22 cellular contexts compared by ENCODE assay signal in genomic region chr20:32164984-32165735, GRCh38. TPM values are rescaled to one million over a fixed set of nuclear protein-coding genes. Genes with fewer than 3 reads are reported as not detected.
DNase-seq lines count a peak whose midpoint lies in the region; ATAC-seq, FAIRE-seq and TF ChIP-seq lines count a peak whose summit lies in the region.
"Had no signal": no experiment of that assay in that cellular context is flagged by ENCODE, and none has a peak within 500 bp of the region (broad histone marks: within the 10 kb centered on the region; RNA-seq: fewer than 3 reads in every experiment).

No MANE protein-coding gene starts in this region.

- TF ChIP-seq CTCF in IMR-90 (conservative IDR thresholded peaks at IDR 0.05; ENCODE audit: low read depth, low read length) (no peak), K562 (IDR thresholded peaks at IDR 0.05 in 2 of 3, conservative IDR thresholded peaks at IDR 0.05 in 1 of 3; ENCODE audit: insufficient read depth in 2 of 3, low read depth in 1 of 3, low read length in 3 of 3) (no peak), HepG2 (CRISPR knock-in tag; IDR thresholded peaks at IDR 0.05) (no peak), hepatocyte (IDR thresholded peaks at IDR 0.05; ENCODE audit: poor library complexity) (no peak)

- H3K56ac ChIP-seq in IMR-90 (ENCODE audit: extremely low read depth, insufficient read depth, low read length) = no peak overlapping the region

- TF ChIP-seq RAD21 in IMR-90 (IDR thresholded peaks at IDR 0.05; ENCODE audit: low read length) (no peak), K562 (CRISPR knock-in tag; conservative IDR thresholded peaks at IDR 0.05 in 1 of 2, IDR thresholded peaks at IDR 0.05 in 1 of 2) (no peak), HepG2 (CRISPR knock-in tag; IDR thresholded peaks at IDR 0.05) (no peak)

- H2BK120ac ChIP-seq in IMR-90 (ENCODE audit: low read depth, low read length) = no peak overlapping the region

- no peak overlapping the region for H3K4me2 ChIP-seq in IMR-90 (ENCODE audit: low read depth, low read length)
- no peak overlapping the region for H3K4me2 ChIP-seq in K562 (ENCODE audit: insufficient read depth, low read length)
- no peak overlapping the region for H3K4me2 ChIP-seq in HepG2 (ENCODE audit: low read depth, low read length)
- no peak overlapping the region for H3K4me2 ChIP-seq in hepatocyte

- no peaks in the 10 kb centered on the region for H3K27me3 ChIP-seq in IMR-90 (ENCODE audit: control insufficient read depth, insufficient read depth, low read length)
- no peaks in the 10 kb centered on the region for H3K27me3 ChIP-seq in K562 (ENCODE audit: control insufficient read depth in 2 of 2, insufficient read depth in 2 of 2, low read length in 2 of 2)
- no peaks in the 10 kb centered on the region for H3K27me3 ChIP-seq in HepG2 (ENCODE audit: control insufficient read depth in 1 of 2, insufficient read depth in 2 of 2, low read length in 2 of 2)
- H3K27me3 ChIP-seq in hepatocyte = no peaks in the 10 kb centered on the region
- H3K27me3 ChIP-seq: foreskin keratinocyte, vagina had no signal

- in situ Hi-C loops in IMR-90 (cut with MboI; ENCODE audit: low sequenced_read_pairs) (no loop called here), K562 (cut with MboI) (loop anchor here (25.0 kb wide), 1 partner anchor 497 kb away; the partner anchor contains the start of gene C20orf203), HepG2 (cut with HindIII; ENCODE audit: extremely low pct_ligation_motif_present, low pct_unique_long_range_greater_than_20kb) (no loop called here)

- TF ChIP-seq EP300 in K562 (IDR thresholded peaks at IDR 0.05; ENCODE audit: low read length) (no peak), HepG2 (IDR thresholded peaks at IDR 0.05; ENCODE audit: low read depth in 2 of 2, low read length in 2 of 2) (no peak), HepG2 (CRISPR knock-in tag; IDR thresholded peaks at IDR 0.05; ENCODE audit: borderline replicate concordance) (no peak)

- POLR2A ChIA-PET in IMR-90 (lab: Charles Lee; ENCODE audit: unreplicated experiment) = no interaction called here
- POLR2A ChIA-PET in K562 (lab: Yijun Ruan, JAX) = interaction anchor here (0.5 to 0.6 kb wide), 2 partner anchors 85 to 555 kb away, joined by 3 read pairs; no protein-coding TSS in a partner anchor
- POLR2A ChIA-PET in HepG2 (lab: Yijun Ruan, JAX) = no interaction called here

- FAIRE-seq in K562 (lab: Jason Lieb, UNC) (no peak), HepG2 (lab: Jason Lieb, UNC) (no peak)
- FAIRE-seq: bronchial epithelial cell, G401.6, H1, keratinocyte had no signal

- DNase-seq in IMR-90 (peak; percentile 10), K562 (ENCODE audit: extremely low read depth in 1 of 4, low spot score in 3 of 4) (no peak), HepG2 (ENCODE audit: low spot score) (no peak), smooth muscle cell of the brain vasculature (ENCODE audit: low read depth, low spot score) (peak; percentile 31), hepatocyte (ENCODE audit: low spot score) (no peak)
- DNase-seq in effector CD8-positive, alpha-beta T cell (lab: John Stamatoyannopoulos, UW) = no peak
- DNase-seq in activated CD8-positive, alpha-beta memory T cell treated with anti-CD3 and anti-CD28 coated beads for 24 hours = no peak
- DNase-seq: activated CD4-positive, alpha-beta T cell treated with anti-CD3 and anti-CD28 coated beads, Interleukin-2, amount 10 ng/mL, durations not matched to agents 24 days and 14 days; CD4-positive, alpha-beta T cell; DMS153; foreskin keratinocyte; mammary epithelial cell; NCI-H1417 treated with DMSO at 0.1 percent for 48 hours; NCI-H2107; substantia nigra had no signal

- dilution Hi-C loops in IMR-90 (cut with HindIII; ENCODE audit: low sequenced_read_pairs, unreplicated experiment) = no loop called here

- H2BK20ac ChIP-seq in IMR-90 (ENCODE audit: low read depth, low read length) = no peak overlapping the region

- H4K20me1 ChIP-seq in IMR-90 (ENCODE audit: insufficient read depth, low read length) (no peaks in the 10 kb centered on the region), K562 (replicated peaks; ENCODE audit: control insufficient read depth, insufficient read depth, low read length) (no peaks in the 10 kb centered on the region), HepG2 (ENCODE audit: insufficient read depth, low read length) (no peaks in the 10 kb centered on the region), hepatocyte (ENCODE audit: insufficient read depth, poor library complexity, severe bottlenecking) (no peaks in the 10 kb centered on the region)

- no peak overlapping the region for H3K14ac ChIP-seq in IMR-90 (replicated peaks; ENCODE audit: low read depth, low read length)

- intact Hi-C loops in IMR-90 (cut with micrococcal nuclease) (no loop called here), K562 (cut with micrococcal nuclease) (no loop called here), HepG2 (cut with micrococcal nuclease; ENCODE audit: unreplicated experiment) (no loop called here)

- peaks cover 52% of the 10 kb centered on the region for H3K36me3 ChIP-seq in IMR-90 (ENCODE audit: control insufficient read depth, insufficient read depth, low read length)
- H3K36me3 ChIP-seq in K562 (ENCODE audit: control insufficient read depth, insufficient read depth, low read length) = peaks cover 57% of the 10 kb centered on the region
- H3K36me3 ChIP-seq in HepG2 (replicated peaks in 1 of 2; ENCODE audit: control insufficient read depth in 1 of 2, insufficient read depth in 2 of 2, low read length in 2 of 2) = peaks cover 44 to 60% of the 10 kb centered on the region in 2 experiments
- no peaks in the 10 kb centered on the region for H3K36me3 ChIP-seq in hepatocyte (replicated peaks; ENCODE audit: insufficient read depth, low read depth)

- H3K4me3 ChIP-seq in IMR-90 (ENCODE audit: insufficient read depth, low read depth, low read length) (no peak overlapping the region), K562 (no peak overlapping the region), HepG2 (replicated peaks in 1 of 3; ENCODE audit: insufficient read depth in 1 of 3, low read depth in 2 of 3, low read length in 3 of 3) (no peak overlapping the region), hepatocyte (no peak overlapping the region)
- H3K4me3 ChIP-seq: vagina had no signal

- H4K5ac ChIP-seq in IMR-90 (ENCODE audit: low read depth, low read length) = no peak overlapping the region

- H2AK9ac ChIP-seq in IMR-90 (replicated peaks; ENCODE audit: low read depth, low read length, poor library complexity) = no peak overlapping the region

- H3K27ac ChIP-seq in IMR-90 (ENCODE audit: insufficient read depth, low read length) = no peak overlapping the region
- H3K27ac ChIP-seq in K562 (ENCODE audit: extremely low read depth, low read depth, low read length) = no peak overlapping the region
- no peak overlapping the region for H3K27ac ChIP-seq in HepG2 (ENCODE audit: extremely low read length, insufficient read depth, low read length)
- H3K27ac ChIP-seq in hepatocyte = no peak overlapping the region
- H3K27ac ChIP-seq: epithelial cell of prostate, foreskin keratinocyte, vagina had no signal

- H2AFZ ChIP-seq in IMR-90 (replicated peaks; ENCODE audit: low read length, poor library complexity) (no peak overlapping the region), K562 (ENCODE audit: low read depth, low read length) (no peak overlapping the region), HepG2 (ENCODE audit: low read length) (no peak overlapping the region), hepatocyte (no peak overlapping the region)

- H3K79me1 ChIP-seq in IMR-90 (ENCODE audit: low read depth in 1 of 2, low read length in 2 of 2) = 0 out of 4 replicates have a peak, but pooled peaks cover 0 to 4% of the 10 kb centered on the region in 2 experiments

- no peak overlapping the region for H3K4ac ChIP-seq in IMR-90 (ENCODE audit: low read depth, low read length)

- no peak overlapping the region for H3K23ac ChIP-seq in IMR-90 (ENCODE audit: low read depth, low read length)

- BruUV-seq in IMR-90 (replicated peaks; lab: Mats Ljungman, UMichigan) (no TSS peak), K562 (replicated peaks; lab: Mats Ljungman, UMichigan) (no TSS peak), HepG2 (replicated peaks; lab: Mats Ljungman, UMichigan) (no TSS peak)

- H3K79me2 ChIP-seq in K562 (ENCODE audit: control insufficient read depth, insufficient read depth, low read length) = no peaks in the 10 kb centered on the region
- no peaks in the 10 kb centered on the region for H3K79me2 ChIP-seq in HepG2 (ENCODE audit: insufficient read depth, low read length)
- H3K79me2 ChIP-seq in hepatocyte = no peaks in the 10 kb centered on the region

- 71% methylated on average over 11 of the region's 21 CpGs; no CpG with 5 or more reads in 1 of the 2 experiments for whole genome bisulfite sequencing in IMR-90 (ENCODE audit: extremely low coverage in 2 of 2, insufficient read length in 1 of 2), 2 experiments
- WGBS in K562 (ENCODE audit: insufficient coverage, low coverage, missing lambda C conversion rate) = 90% methylated on average over 21 of the region's 21 CpGs
- WGBS in HepG2 (ENCODE audit: low lambda C conversion rate) = 95% methylated on average over 21 of the region's 21 CpGs
- WGBS in hepatocyte (ENCODE audit: low lambda C conversion rate, missing lambda C conversion rate) = 97% methylated on average over 21 of the region's 21 CpGs

- no peak overlapping the region for H4K91ac ChIP-seq in IMR-90 (ENCODE audit: insufficient read depth, low read depth, low read length)

- no peak overlapping the region for H2AK5ac ChIP-seq in IMR-90 (ENCODE audit: low read depth, low read length)

- H3K18ac ChIP-seq in IMR-90 (ENCODE audit: low read depth, low read length) = no peak overlapping the region

- H3K9me2 ChIP-seq in hepatocyte (replicated peaks; ENCODE audit: insufficient read depth) = no peaks in the 10 kb centered on the region

- H3K9ac ChIP-seq in IMR-90 (ENCODE audit: low read depth, low read length) (no peak overlapping the region), K562 (ENCODE audit: insufficient read depth in 1 of 2, low read depth in 2 of 2, low read length in 2 of 2) (no peak overlapping the region; a peak in 1 of 4 replicates), HepG2 (ENCODE audit: insufficient read depth, low read depth, low read length) (no peak overlapping the region)

- H3K9me1 ChIP-seq in IMR-90 (ENCODE audit: insufficient read depth, low read length) (peaks cover 6% of the 10 kb centered on the region; the same call in 1 of the 2 replicates), K562 (ENCODE audit: control insufficient read depth, insufficient read depth, low read length) (no peaks in the 10 kb centered on the region)

- no peak overlapping the region for H2BK15ac ChIP-seq in IMR-90 (ENCODE audit: low read depth, low read length)

- H3K4me1 ChIP-seq in IMR-90 (ENCODE audit: control insufficient read depth, insufficient read depth, low read length) (peaks cover 7% of the 10 kb centered on the region; the same call in 1 of the 2 replicates), K562 (replicated peaks in 1 of 2; ENCODE audit: control insufficient read depth in 2 of 2, insufficient read depth in 2 of 2, low read length in 2 of 2) (peaks cover 2 to 8% of the 10 kb centered on the region in 2 experiments; a peak in 3 of 5 replicates), HepG2 (ENCODE audit: insufficient read depth, low read length) (peaks cover 9% of the 10 kb centered on the region), hepatocyte (ENCODE audit: insufficient read depth) (no peaks in the 10 kb centered on the region)
- H3K4me1 ChIP-seq: foreskin keratinocyte, vagina had no signal

- H3K9me3 ChIP-seq in IMR-90 (ENCODE audit: control insufficient read depth, insufficient read depth, low read length) (no peaks in the 10 kb centered on the region), K562 (replicated peaks; ENCODE audit: control insufficient read depth, insufficient read depth, low read depth, low read length) (no peaks in the 10 kb centered on the region), HepG2 (ENCODE audit: low read length) (no peaks in the 10 kb centered on the region), hepatocyte (ENCODE audit: low read depth) (no peaks in the 10 kb centered on the region)
- H3K9me3 ChIP-seq: vagina had no signal

- H4K8ac ChIP-seq in IMR-90 (ENCODE audit: low read depth in 2 of 2, low read length in 2 of 2) = no peak overlapping the region

- no peak for ATAC-seq in IMR-90 (ENCODE audit: low read depth)
- ATAC-seq in K562 = no peak
- no peak for ATAC-seq in HepG2
- ATAC-seq: foreskin keratinocyte, sciatic nerve had no signal

- no peak overlapping the region for H2BK5ac ChIP-seq in IMR-90 (ENCODE audit: low read depth, low read length, poor library complexity, severe bottlenecking)

- CTCF ChIA-PET in IMR-90 (lab: Yijun Ruan, JAX) (no interaction called here), K562 (lab: Yijun Ruan, JAX; ENCODE audit: low intra/inter-chr PET ratio) (no interaction called here), HepG2 (lab: Yijun Ruan, JAX; ENCODE audit: low intra/inter-chr PET ratio, low total read pairs) (no interaction called here)

- no peak for TF ChIP-seq POLR2A in IMR-90 (IDR thresholded peaks at IDR 0.05; ENCODE audit: low read depth, low read length)
- TF ChIP-seq POLR2A in K562 (conservative IDR thresholded peaks at IDR 0.05) = no peak
- 0 out of 4 replicates have a peak, but pooled peaks of 1 of the 2 experiments have one; percentile 29 for TF ChIP-seq POLR2A in HepG2 (IDR thresholded peaks at IDR 0.05; ENCODE audit: insufficient read depth in 1 of 2, low read depth in 2 of 2, low read length in 2 of 2)

RNA-seq across cellular contexts. Expression of gene PLAGL2, which starts 42.4 kb away (rescaled TPM):
- total RNA-seq in IMR-90 (2012; rRNA removed) (2.9 and 3.1 TPM in 2 replicates), K562 (2014; rRNA removed) (4.0 and 5.5 TPM in 2 replicates), K562 (2014; rRNA removed; fragmentation: Illumina TruSeq; extraction: Trizol) (5.6 and 6.4 TPM in 2 replicates), K562 (2015; rRNA removed; fragmentation: Illumina TruSeq; extraction: Trizol) (6.2 and 6.7 TPM in 2 replicates), K562 (2021) (20.1 and 21.8 TPM in 2 replicates), HepG2 (2016; rRNA removed; fragmentation: Illumina TruSeq; extraction: Trizol) (15.3 and 26.5 TPM in 2 replicates), hepatocyte (41.1 and 44.6 TPM in 2 replicates)
- polyA plus RNA-seq in IMR-90 (2012; rRNA removed) (7.5 and 7.7 TPM in 2 replicates), K562 (2011; rRNA removed) (7.1 and 7.2 TPM in 2 replicates), K562 (2014; fragmentation: Illumina TruSeq; extraction: Trizol) (21.8 and 24.3 TPM in 2 replicates), K562 (2014; fragmentation: Nextera tagmentation; extraction: Ambion mirVana) (1 to 10 TPM; 3.1 to 5.3 TPM), K562 (2014; rRNA removed) (10.6 and 11.4 TPM in 2 replicates), HepG2 (2011; rRNA removed) (14.9 and 15.2 TPM in 2 replicates), hepatocyte (31.7 and 39.7 TPM in 2 replicates)
- polyA plus RNA-seq in IMR-90 (2012; cell fraction: cytosol; rRNA removed) = 3.8 and 4.2 TPM in 2 replicates
- 6.0 and 7.6 TPM in 2 replicates for polyA plus RNA-seq in IMR-90 (2012; cell fraction: nucleus; rRNA removed; ENCODE audit: low replicate concordance)
- total RNA-seq in K562 (2011; cell fraction: chromatin; rRNA removed; ENCODE audit: low replicate concordance) = 15.9 and 22.3 TPM in 2 replicates
- 11.4 and 12.5 TPM in 2 replicates for total RNA-seq in K562 (2011; cell fraction: nucleolus; rRNA removed)
- total RNA-seq in K562 (2011; cell fraction: nucleoplasm; rRNA removed) = 18.0 and 31.8 TPM in 2 replicates
- 9.6 and 9.7 TPM in 2 replicates for polyA plus RNA-seq in K562 (2011; cell fraction: cytosol; rRNA removed)
- polyA plus RNA-seq in K562 (2011; cell fraction: nucleus; rRNA removed) = 7.9 and 13.1 TPM in 2 replicates
- 11.7 and 12.7 TPM in 2 replicates for polyA plus RNA-seq in K562 (2012)
- 6.5 and 8.3 TPM in 2 replicates for polyA minus RNA-seq in K562 (2011; rRNA and poly(A)+ RNA removed)
- 10.6 and 13.0 TPM in 2 replicates for polyA minus RNA-seq in K562 (2011; cell fraction: cytosol; rRNA and poly(A)+ RNA removed)
- 5.3 and 6.8 TPM in 2 replicates for polyA minus RNA-seq in K562 (2011; cell fraction: nucleus; rRNA and poly(A)+ RNA removed)
- 4.9 and 5.7 TPM in 2 replicates for total RNA-seq in HepG2 (2016; cell fraction: cytosol; rRNA removed; fragmentation: Illumina TruSeq; extraction: Trizol; ENCODE audit: low read depth)
- 13.7 and 22.8 TPM in 2 replicates for total RNA-seq in HepG2 (2016; cell fraction: insoluble cytoplasmic fraction; rRNA removed; fragmentation: Illumina TruSeq; extraction: Trizol)
- total RNA-seq in HepG2 (2016; cell fraction: membrane; rRNA removed; fragmentation: Illumina TruSeq; extraction: Trizol) = 25.1 and 26.3 TPM in 2 replicates
- total RNA-seq in HepG2 (2016; cell fraction: nucleus; rRNA removed; fragmentation: Illumina TruSeq; extraction: Trizol) = 16.1 and 18.8 TPM in 2 replicates
- 12.9 and 15.9 TPM in 2 replicates for polyA plus RNA-seq in HepG2 (2011; cell fraction: cytosol; rRNA removed)
- 15.6 and 19.1 TPM in 2 replicates for polyA plus RNA-seq in HepG2 (2011; cell fraction: nucleus; rRNA removed)
- 25.4 and 26.2 TPM in 2 replicates for polyA plus RNA-seq in HepG2 (2012)
- 4.5 and 4.7 TPM in 2 replicates for polyA plus RNA-seq in HepG2 (2016; cell fraction: cytosol; fragmentation: Illumina TruSeq; extraction: Trizol; ENCODE audit: low read depth)
- polyA plus RNA-seq in HepG2 (2016; cell fraction: insoluble cytoplasmic fraction; fragmentation: Illumina TruSeq; extraction: Trizol; ENCODE audit: low read depth) = 43.2 and 55.3 TPM in 2 replicates
- polyA plus RNA-seq in HepG2 (2016; cell fraction: membrane; fragmentation: Illumina TruSeq; extraction: Trizol; ENCODE audit: low read depth) = 27.0 and 27.7 TPM in 2 replicates
- polyA plus RNA-seq in HepG2 (2016; cell fraction: nucleus; fragmentation: Illumina TruSeq; extraction: Trizol; ENCODE audit: insufficient read depth, low read depth) = 36.1 and 36.3 TPM in 2 replicates
- polyA minus RNA-seq in HepG2 (2011; rRNA and poly(A)+ RNA removed; ENCODE audit: low replicate concordance) = 18.8 and 36.8 TPM in 2 replicates
- polyA minus RNA-seq in HepG2 (2011; cell fraction: cytosol; rRNA and poly(A)+ RNA removed) = 17.8 and 22.1 TPM in 2 replicates
- 19.2 and 20.9 TPM in 2 replicates for polyA minus RNA-seq in HepG2 (2011; cell fraction: nucleus; rRNA and poly(A)+ RNA removed)

RNA-seq across cellular contexts. Expression of gene POFUT1, which starts 42.5 kb away (rescaled TPM):
- total RNA-seq in IMR-90 (2012; rRNA removed) (23.1 and 25.5 TPM in 2 replicates), K562 (2014; rRNA removed) (23.5 and 29.4 TPM in 2 replicates), K562 (2014; rRNA removed; fragmentation: Illumina TruSeq; extraction: Trizol) (25.7 and 25.9 TPM in 2 replicates), K562 (2015; rRNA removed; fragmentation: Illumina TruSeq; extraction: Trizol) (32.8 and 33.2 TPM in 2 replicates), K562 (2021) (38.2 and 44.7 TPM in 2 replicates), HepG2 (2016; rRNA removed; fragmentation: Illumina TruSeq; extraction: Trizol) (30.2 and 58.3 TPM in 2 replicates), hepatocyte (81.4 and 87.3 TPM in 2 replicates)
- polyA plus RNA-seq in IMR-90 (2012; rRNA removed) (35.4 and 41.1 TPM in 2 replicates), K562 (2011; rRNA removed) (21.3 and 21.6 TPM in 2 replicates), K562 (2014; fragmentation: Illumina TruSeq; extraction: Trizol) (32.7 and 34.3 TPM in 2 replicates), K562 (2014; fragmentation: Nextera tagmentation; extraction: Ambion mirVana) (1 to 10 TPM; 3.5 to 6.0 TPM), K562 (2014; rRNA removed) (22.7 and 24.8 TPM in 2 replicates), HepG2 (2011; rRNA removed) (35.5 and 41.6 TPM in 2 replicates), hepatocyte (39.4 and 42.0 TPM in 2 replicates)
- 25.5 and 26.9 TPM in 2 replicates for polyA plus RNA-seq in IMR-90 (2012; cell fraction: cytosol; rRNA removed)
- 17.8 and 18.6 TPM in 2 replicates for polyA plus RNA-seq in IMR-90 (2012; cell fraction: nucleus; rRNA removed; ENCODE audit: low replicate concordance)
- 57.2 and 80.7 TPM in 2 replicates for total RNA-seq in K562 (2011; cell fraction: chromatin; rRNA removed; ENCODE audit: low replicate concordance)
- total RNA-seq in K562 (2011; cell fraction: nucleolus; rRNA removed) = 72.2 and 72.5 TPM in 2 replicates
- total RNA-seq in K562 (2011; cell fraction: nucleoplasm; rRNA removed) = 70.9 and 93.4 TPM in 2 replicates
- 19.2 and 27.8 TPM in 2 replicates for polyA plus RNA-seq in K562 (2011; cell fraction: cytosol; rRNA removed)
- 15.0 and 22.1 TPM in 2 replicates for polyA plus RNA-seq in K562 (2011; cell fraction: nucleus; rRNA removed)
- polyA plus RNA-seq in K562 (2012) = 22.6 and 26.2 TPM in 2 replicates
- 25.2 and 26.7 TPM in 2 replicates for polyA minus RNA-seq in K562 (2011; rRNA and poly(A)+ RNA removed)
- polyA minus RNA-seq in K562 (2011; cell fraction: cytosol; rRNA and poly(A)+ RNA removed) = 19.7 and 23.0 TPM in 2 replicates
- 13.7 and 16.8 TPM in 2 replicates for polyA minus RNA-seq in K562 (2011; cell fraction: nucleus; rRNA and poly(A)+ RNA removed)
- total RNA-seq in HepG2 (2016; cell fraction: cytosol; rRNA removed; fragmentation: Illumina TruSeq; extraction: Trizol; ENCODE audit: low read depth) = 4.8 and 5.3 TPM in 2 replicates
- 27.5 and 55.8 TPM in 2 replicates for total RNA-seq in HepG2 (2016; cell fraction: insoluble cytoplasmic fraction; rRNA removed; fragmentation: Illumina TruSeq; extraction: Trizol)
- total RNA-seq in HepG2 (2016; cell fraction: membrane; rRNA removed; fragmentation: Illumina TruSeq; extraction: Trizol) = 17.7 and 18.8 TPM in 2 replicates
- 47.8 and 56.4 TPM in 2 replicates for total RNA-seq in HepG2 (2016; cell fraction: nucleus; rRNA removed; fragmentation: Illumina TruSeq; extraction: Trizol)
- polyA plus RNA-seq in HepG2 (2011; cell fraction: cytosol; rRNA removed) = 39.5 and 45.0 TPM in 2 replicates
- 25.7 and 30.2 TPM in 2 replicates for polyA plus RNA-seq in HepG2 (2011; cell fraction: nucleus; rRNA removed)
- 37.6 and 40.5 TPM in 2 replicates for polyA plus RNA-seq in HepG2 (2012)
- polyA plus RNA-seq in HepG2 (2016; cell fraction: cytosol; fragmentation: Illumina TruSeq; extraction: Trizol; ENCODE audit: low read depth) = 3.9 and 4.5 TPM in 2 replicates
- polyA plus RNA-seq in HepG2 (2016; cell fraction: insoluble cytoplasmic fraction; fragmentation: Illumina TruSeq; extraction: Trizol; ENCODE audit: low read depth) = 22.5 and 25.1 TPM in 2 replicates
- polyA plus RNA-seq in HepG2 (2016; cell fraction: membrane; fragmentation: Illumina TruSeq; extraction: Trizol; ENCODE audit: low read depth) = 8.5 and 10.3 TPM in 2 replicates
- 55.8 and 62.0 TPM in 2 replicates for polyA plus RNA-seq in HepG2 (2016; cell fraction: nucleus; fragmentation: Illumina TruSeq; extraction: Trizol; ENCODE audit: insufficient read depth, low read depth)
- polyA minus RNA-seq in HepG2 (2011; rRNA and poly(A)+ RNA removed; ENCODE audit: low replicate concordance) = 44.0 and 61.9 TPM in 2 replicates
- 31.7 and 41.7 TPM in 2 replicates for polyA minus RNA-seq in HepG2 (2011; cell fraction: cytosol; rRNA and poly(A)+ RNA removed)
- polyA minus RNA-seq in HepG2 (2011; cell fraction: nucleus; rRNA and poly(A)+ RNA removed) = 33.5 and 39.0 TPM in 2 replicates

RNA-seq across cellular contexts. Expression of gene TM9SF4, which starts 55.6 kb away (rescaled TPM):
- total RNA-seq in IMR-90 (2012; rRNA removed) (31.1 and 35.3 TPM in 2 replicates), K562 (2014; rRNA removed) (14.5 and 22.1 TPM in 2 replicates), K562 (2014; rRNA removed; fragmentation: Illumina TruSeq; extraction: Trizol) (19.7 and 20.9 TPM in 2 replicates), K562 (2015; rRNA removed; fragmentation: Illumina TruSeq; extraction: Trizol) (25.6 and 29.2 TPM in 2 replicates), K562 (2021) (35.0 and 37.9 TPM in 2 replicates), HepG2 (2016; rRNA removed; fragmentation: Illumina TruSeq; extraction: Trizol) (30.3 and 53.5 TPM in 2 replicates), hepatocyte (65.3 and 72.3 TPM in 2 replicates)
- polyA plus RNA-seq in IMR-90 (2012; rRNA removed) (59.1 and 62.0 TPM in 2 replicates), K562 (2011; rRNA removed) (39.7 and 54.8 TPM in 2 replicates), K562 (2014; fragmentation: Illumina TruSeq; extraction: Trizol) (41.0 and 46.3 TPM in 2 replicates), K562 (2014; fragmentation: Nextera tagmentation; extraction: Ambion mirVana) (10 to 100 TPM; 15.9 to 20.2 TPM), K562 (2014; rRNA removed) (26.9 and 30.2 TPM in 2 replicates), HepG2 (2011; rRNA removed) (171 and 183 TPM in 2 replicates), hepatocyte (86.4 and 87.3 TPM in 2 replicates)
- polyA plus RNA-seq in IMR-90 (2012; cell fraction: cytosol; rRNA removed) = 32.6 and 42.6 TPM in 2 replicates
- polyA plus RNA-seq in IMR-90 (2012; cell fraction: nucleus; rRNA removed; ENCODE audit: low replicate concordance) = 54.6 and 63.8 TPM in 2 replicates
- 78.5 and 135 TPM in 2 replicates for total RNA-seq in K562 (2011; cell fraction: chromatin; rRNA removed; ENCODE audit: low replicate concordance)
- total RNA-seq in K562 (2011; cell fraction: nucleolus; rRNA removed) = 130 and 142 TPM in 2 replicates
- total RNA-seq in K562 (2011; cell fraction: nucleoplasm; rRNA removed) = 113 and 145 TPM in 2 replicates
- 46.2 and 53.5 TPM in 2 replicates for polyA plus RNA-seq in K562 (2011; cell fraction: cytosol; rRNA removed)
- 53.7 and 73.9 TPM in 2 replicates for polyA plus RNA-seq in K562 (2011; cell fraction: nucleus; rRNA removed)
- polyA plus RNA-seq in K562 (2012) = 30.7 and 40.9 TPM in 2 replicates
- polyA minus RNA-seq in K562 (2011; rRNA and poly(A)+ RNA removed) = 45.1 and 50.0 TPM in 2 replicates
- polyA minus RNA-seq in K562 (2011; cell fraction: cytosol; rRNA and poly(A)+ RNA removed) = 38.8 and 51.2 TPM in 2 replicates
- polyA minus RNA-seq in K562 (2011; cell fraction: nucleus; rRNA and poly(A)+ RNA removed) = 41.9 and 70.4 TPM in 2 replicates
- total RNA-seq in HepG2 (2016; cell fraction: cytosol; rRNA removed; fragmentation: Illumina TruSeq; extraction: Trizol; ENCODE audit: low read depth) = 8.9 and 10.2 TPM in 2 replicates
- 26.6 and 52.8 TPM in 2 replicates for total RNA-seq in HepG2 (2016; cell fraction: insoluble cytoplasmic fraction; rRNA removed; fragmentation: Illumina TruSeq; extraction: Trizol)
- total RNA-seq in HepG2 (2016; cell fraction: membrane; rRNA removed; fragmentation: Illumina TruSeq; extraction: Trizol) = 16.3 and 19.5 TPM in 2 replicates
- 67.0 and 79.9 TPM in 2 replicates for total RNA-seq in HepG2 (2016; cell fraction: nucleus; rRNA removed; fragmentation: Illumina TruSeq; extraction: Trizol)
- 137 and 141 TPM in 2 replicates for polyA plus RNA-seq in HepG2 (2011; cell fraction: cytosol; rRNA removed)
- polyA plus RNA-seq in HepG2 (2011; cell fraction: nucleus; rRNA removed) = 138 and 162 TPM in 2 replicates
- polyA plus RNA-seq in HepG2 (2012) = 93.4 and 96.8 TPM in 2 replicates
- polyA plus RNA-seq in HepG2 (2016; cell fraction: cytosol; fragmentation: Illumina TruSeq; extraction: Trizol; ENCODE audit: low read depth) = 5.9 and 6.7 TPM in 2 replicates
- 27.2 and 35.4 TPM in 2 replicates for polyA plus RNA-seq in HepG2 (2016; cell fraction: insoluble cytoplasmic fraction; fragmentation: Illumina TruSeq; extraction: Trizol; ENCODE audit: low read depth)
- polyA plus RNA-seq in HepG2 (2016; cell fraction: membrane; fragmentation: Illumina TruSeq; extraction: Trizol; ENCODE audit: low read depth) = 15.5 and 17.0 TPM in 2 replicates
- 134 and 135 TPM in 2 replicates for polyA plus RNA-seq in HepG2 (2016; cell fraction: nucleus; fragmentation: Illumina TruSeq; extraction: Trizol; ENCODE audit: insufficient read depth, low read depth)
- 107 and 349 TPM in 2 replicates for polyA minus RNA-seq in HepG2 (2011; rRNA and poly(A)+ RNA removed; ENCODE audit: low replicate concordance)
- 135 and 159 TPM in 2 replicates for polyA minus RNA-seq in HepG2 (2011; cell fraction: cytosol; rRNA and poly(A)+ RNA removed)
- 88.2 and 109 TPM in 2 replicates for polyA minus RNA-seq in HepG2 (2011; cell fraction: nucleus; rRNA and poly(A)+ RNA removed)

Comparison
In these comparisons a context has a peak if more than half of its experiments do, and no peak if none do; other contexts are left out.
1. DNase-seq: peak in IMR-90 (single experiment) and smooth muscle cell of the brain vasculature (single experiment); none in K562 (0 of 4), HepG2 (single experiment), effector CD8-positive, alpha-beta T cell (single experiment), hepatocyte (single experiment) and activated CD8-positive, alpha-beta memory T cell treated with anti-CD3 and anti-CD28 coated beads for 24 hours (single experiment).